In the genomic region with DNA sequence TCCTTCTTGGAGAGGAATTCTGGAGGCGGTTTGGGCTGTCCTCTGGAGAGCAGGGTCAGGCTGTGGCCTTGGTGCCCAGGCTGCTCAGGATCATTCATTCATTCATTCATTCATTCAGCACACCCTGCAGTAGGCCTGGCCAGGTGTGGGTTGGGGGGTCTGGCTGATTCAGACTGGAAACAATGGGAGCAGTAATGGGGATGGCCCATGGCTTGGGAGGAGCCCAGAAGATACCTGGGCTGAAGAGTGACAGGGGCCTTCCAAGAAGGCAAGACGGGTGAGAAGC, we compare ENCODE assay signal across 26 cellular contexts. TPM values are rescaled to one million over a fixed set of nuclear protein-coding genes. Genes with fewer than 3 reads are reported as not detected.
"Had no signal": no experiment of that assay in that cellular context is flagged by ENCODE, and none has a peak within 500 bp of the region (broad histone marks: within the 10 kb centered on the region; RNA-seq: fewer than 3 reads in every experiment).

No MANE protein-coding gene starts in this region.

- H3K27me3 ChIP-seq: adrenal gland, SJCRH30 had no signal

- DNase-seq: activated CD4-positive, alpha-beta T cell treated with anti-CD3 and anti-CD28 coated beads for 4 hours; activated CD8-positive, alpha-beta memory T cell treated with anti-CD3 and anti-CD28 coated beads, Interleukin-2, amount 10 ng/mL, durations not matched to agents 7 days and 5 days; activated gamma-delta T cell; activated naive CD4-positive, alpha-beta T cell treated with anti-CD3 and anti-CD28 coated beads for 36 hours; activated naive CD8-positive, alpha-beta T cell treated with anti-CD3 and anti-CD28 coated beads, Interleukin-2, amount 10 ng/mL, durations not matched to agents 7 days and 5 days; activated T-cell treated with anti-CD3 and anti-CD28 coated beads, Interleukin-2, amount 50 U/mL, for 24 hours; adrenal gland; central memory CD4-positive, alpha-beta T cell; Kasumi-1; NCI-H1048; NCI-H1417; NCI-H1930; NCI-H2171 treated with DMSO at 0.1 percent for 48 hours; NCI-H345; NCI-H510A; NCI-H526 treated with DMSO at 0.1 percent for 48 hours; NCI-H82; Right ventricle myocardium superior; SJCRH30; SW 1271 had no signal

- H3K27ac Mint-ChIP-seq: activated CD8-positive, alpha-beta memory T cell treated with anti-CD3 and anti-CD28 coated beads, Interleukin-2, amount 10 ng/mL, durations not matched to agents 7 days and 5 days; activated naive CD4-positive, alpha-beta T cell treated with anti-CD3 and anti-CD28 coated beads for 36 hours; activated naive CD8-positive, alpha-beta T cell treated with anti-CD3 and anti-CD28 coated beads, Interleukin-2, amount 10 ng/mL, durations not matched to agents 7 days and 5 days; activated T-cell treated with anti-CD3 and anti-CD28 coated beads, Interleukin-2, amount 50 U/mL, for 24 hours; activated T-helper 17 cell treated with anti-CD3 and anti-CD28 coated beads, Interleukin-2, amount 50 U/mL, for 72 hours; T-helper 1 cell treated with Interleukin-12 subunit alpha and Interleukin-12 subunit beta and Interleukin-4 antibody, amounts not matched to agents 30 μg/mL and 1 μg/mL, for 36 hours had no signal

- H3K9me3 ChIP-seq: adrenal gland, SJCRH30 had no signal

- ATAC-seq: activated CD4-positive, CD25-positive, alpha-beta regulatory T cell treated with anti-CD3 and anti-CD28 coated beads, Interleukin-2, amount 50 U/mL, for 24 hours; activated CD8-positive, alpha-beta memory T cell treated with anti-CD3 and anti-CD28 coated beads, Interleukin-2, amount 10 ng/mL, durations not matched to agents 7 days and 5 days; activated T-helper 17 cell treated with anti-CD3 and anti-CD28 coated beads, Interleukin-2, amount 50 U/mL, for 72 hours; SK-N-SH treated with all-trans-retinoic acid at 6 μM for 48 hours had no signal

- H3K36me3 ChIP-seq: adrenal gland, SJCRH30 had no signal

- H3K27ac ChIP-seq: adrenal gland, RWPE1, SJCRH30 had no signal

- H3K9me3 Mint-ChIP-seq: activated naive CD4-positive, alpha-beta T cell treated with anti-CD3 and anti-CD28 coated beads for 36 hours; activated naive CD8-positive, alpha-beta T cell treated with anti-CD3 and anti-CD28 coated beads, Interleukin-2, amount 10 ng/mL, durations not matched to agents 7 days and 5 days; activated T-cell treated with anti-CD3 and anti-CD28 coated beads, Interleukin-2, amount 50 U/mL, for 24 hours; activated T-helper 17 cell treated with anti-CD3 and anti-CD28 coated beads, Interleukin-2, amount 50 U/mL, for 72 hours; T-helper 1 cell treated with Interleukin-12 subunit alpha and Interleukin-12 subunit beta and Interleukin-4 antibody, amounts not matched to agents 30 μg/mL and 1 μg/mL, for 36 hours had no signal

- H3K4me3 Mint-ChIP-seq: activated CD8-positive, alpha-beta memory T cell treated with anti-CD3 and anti-CD28 coated beads, Interleukin-2, amount 10 ng/mL, durations not matched to agents 7 days and 5 days; activated naive CD4-positive, alpha-beta T cell treated with anti-CD3 and anti-CD28 coated beads for 36 hours; activated naive CD8-positive, alpha-beta T cell treated with anti-CD3 and anti-CD28 coated beads, Interleukin-2, amount 10 ng/mL, durations not matched to agents 7 days and 5 days; activated T-cell treated with anti-CD3 and anti-CD28 coated beads, Interleukin-2, amount 50 U/mL, for 24 hours; activated T-helper 17 cell treated with anti-CD3 and anti-CD28 coated beads, Interleukin-2, amount 50 U/mL, for 72 hours; T-helper 1 cell treated with Interleukin-12 subunit alpha and Interleukin-12 subunit beta and Interleukin-4 antibody, amounts not matched to agents 30 μg/mL and 1 μg/mL, for 36 hours had no signal

- H3K4me3 ChIP-seq: adrenal gland, SJCRH30 had no signal

RNA-seq across cellular contexts. Expression of gene TOX2, which starts 31.5 kb away (rescaled TPM):
- total RNA-seq: bronchial epithelial cell had no signal
